Comparison of ENCODE assay signal across 8 cellular contexts in the genomic region with DNA sequence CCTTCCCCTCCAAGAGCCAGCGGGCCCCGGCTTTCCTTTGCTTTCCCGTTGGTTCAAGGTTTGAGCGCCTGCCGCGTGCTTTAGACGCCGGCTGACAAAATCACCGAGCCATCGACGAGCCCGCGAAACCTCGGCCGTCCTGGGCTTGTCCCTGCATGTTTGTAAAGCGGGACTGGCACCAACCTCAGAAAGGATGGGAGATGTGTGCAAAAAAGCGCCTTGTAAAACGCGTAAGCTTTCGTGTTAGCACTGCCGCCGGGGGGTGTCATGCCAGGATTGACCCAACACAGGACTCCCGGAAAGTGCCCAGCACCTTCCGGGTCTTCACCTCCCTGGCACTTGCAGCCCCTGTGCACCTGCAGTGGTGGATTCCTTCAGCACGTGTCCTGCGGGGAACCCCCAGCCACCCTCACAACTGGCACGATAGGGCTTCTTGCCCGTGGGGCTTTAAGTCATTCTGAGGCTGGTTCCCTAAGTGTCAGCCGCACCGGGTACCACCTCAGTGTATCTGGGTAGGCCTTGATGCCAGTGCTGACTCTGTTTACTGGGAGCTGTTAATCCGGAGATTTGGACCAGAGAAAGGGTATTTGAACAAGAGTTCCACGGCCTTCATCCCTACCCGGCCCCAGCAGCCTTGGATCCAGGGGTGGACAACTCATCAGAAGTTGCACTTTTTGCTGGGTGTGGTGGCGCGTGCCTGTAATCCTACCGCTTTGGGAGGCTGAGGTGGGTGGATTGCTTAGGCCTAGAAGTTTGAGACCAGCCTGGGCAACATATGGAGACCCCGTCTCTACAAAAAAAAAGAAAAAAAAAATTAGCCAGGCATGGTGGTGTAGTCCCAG. TPM values are rescaled to one million over a fixed set of nuclear protein-coding genes. Genes with fewer than 3 reads are reported as not detected.
DNase-seq lines count a peak whose midpoint lies in the region; ATAC-seq and TF ChIP-seq lines count a peak whose summit lies in the region.

No MANE protein-coding gene starts in this region.

- peak overlapping the region; percentile 95 for H3K27ac Mint-ChIP-seq in activated T-helper 2 cell treated with anti-CD3 and anti-CD28 coated beads, Interferon-gamma antibody, Interleukin-2, Interleukin-4, amounts not matched to agents 10 μg/mL and 5 μg/mL and 100 μg/mL, durations not matched to agents 14 hours and 24 hours and 36 hours

- H3K36me3 Mint-ChIP-seq in activated T-helper 2 cell treated with anti-CD3 and anti-CD28 coated beads, Interferon-gamma antibody, Interleukin-2, Interleukin-4, amounts not matched to agents 10 μg/mL and 5 μg/mL and 100 μg/mL, durations not matched to agents 14 hours and 24 hours and 36 hours (ENCODE audit: low read depth) = peaks cover 33% of the 10 kb centered on the region

- peak overlapping the region; percentile 77 for H3K4me3 ChIP-seq in MM.1S (ENCODE audit: low read length)

- no peaks in the 10 kb centered on the region for H3K9me2 ChIP-seq in MM.1S (replicated peaks; ENCODE audit: insufficient read depth, low read length)

- peaks cover 6% of the 10 kb centered on the region for H3F3A ChIP-seq in MM.1S (ENCODE audit: insufficient read depth, low read length)

- H3K9ac ChIP-seq in MM.1S (ENCODE audit: low read length) = peak overlapping the region; percentile 79

- peaks cover 20% of the 10 kb centered on the region for H3K4me1 Mint-ChIP-seq in activated T-helper 2 cell treated with anti-CD3 and anti-CD28 coated beads, Interferon-gamma antibody, Interleukin-2, Interleukin-4, amounts not matched to agents 10 μg/mL and 5 μg/mL and 100 μg/mL, durations not matched to agents 14 hours and 24 hours and 36 hours (ENCODE audit: low read depth)

- no peaks in the 10 kb centered on the region for H3K27me3 ChIP-seq in MM.1S (replicated peaks; ENCODE audit: insufficient read depth, low read length)

- H3K79me2 ChIP-seq in MM.1S (ENCODE audit: low read length) = peaks cover 69% of the 10 kb centered on the region

- peak overlapping the region; percentile 96 for H3K4me3 Mint-ChIP-seq in activated T-helper 2 cell treated with anti-CD3 and anti-CD28 coated beads, Interferon-gamma antibody, Interleukin-2, Interleukin-4, amounts not matched to agents 10 μg/mL and 5 μg/mL and 100 μg/mL, durations not matched to agents 14 hours and 24 hours and 36 hours (ENCODE audit: low read depth)

- H3K4me2 ChIP-seq in MM.1S (ENCODE audit: low read depth, low read length) = peak overlapping the region; percentile 84

- no peaks in the 10 kb centered on the region for H3K9me3 ChIP-seq in MM.1S (replicated peaks; ENCODE audit: insufficient read depth, low read length)

- ATAC-seq in GM21529 (IDR thresholded peaks at IDR 0.05; ENCODE audit: unreplicated experiment) (no peak), HG02973 (IDR thresholded peaks at IDR 0.05; ENCODE audit: unreplicated experiment) (no peak), GM21367 (IDR thresholded peaks at IDR 0.05; ENCODE audit: unreplicated experiment) (no peak)

- H3K27ac ChIP-seq in MM.1S (ENCODE audit: low read length) = peak overlapping the region; percentile 57

- H3K4me1 ChIP-seq in MM.1S (ENCODE audit: low read length) = peaks cover 6% of the 10 kb centered on the region

- DNase-seq in GM03348 (ENCODE audit: low spot score) = peak; percentile 60
- DNase-seq in MM.1S = peak; percentile 84
- peak; percentile 23 for DNase-seq in activated T-helper 2 cell treated with anti-CD3 and anti-CD28 coated beads, Interferon-gamma antibody, Interleukin-2, Interleukin-4, amounts not matched to agents 10 μg/mL and 5 μg/mL and 100 μg/mL, durations not matched to agents 14 hours and 24 hours and 36 hours (ENCODE audit: low spot score)
- peak; percentile 57 for DNase-seq in hepatic stellate cell (ENCODE audit: low spot score)
- DNase-seq in stimulated activated CD4-positive, alpha-beta T cell treated with anti-CD3 and anti-CD28 coated beads, Interleukin-12 subunit alpha, Interleukin-12 subunit beta, amount 100 ng/mL, for 4 hours = peak; percentile 44

- peak overlapping the region; percentile 45 for H2AFZ ChIP-seq in MM.1S (ENCODE audit: low read length)

- H3K9me3 Mint-ChIP-seq in activated T-helper 2 cell treated with anti-CD3 and anti-CD28 coated beads, Interferon-gamma antibody, Interleukin-2, Interleukin-4, amounts not matched to agents 10 μg/mL and 5 μg/mL and 100 μg/mL, durations not matched to agents 14 hours and 24 hours and 36 hours = no peaks in the 10 kb centered on the region

- TF ChIP-seq CTCF in MM.1S (IDR thresholded peaks at IDR 0.05; ENCODE audit: low read length) = no peak

- H3K27me3 Mint-ChIP-seq in activated T-helper 2 cell treated with anti-CD3 and anti-CD28 coated beads, Interferon-gamma antibody, Interleukin-2, Interleukin-4, amounts not matched to agents 10 μg/mL and 5 μg/mL and 100 μg/mL, durations not matched to agents 14 hours and 24 hours and 36 hours (ENCODE audit: low read depth) = no peaks in the 10 kb centered on the region

- H4K20me1 ChIP-seq in MM.1S (ENCODE audit: insufficient read depth, low read length) = no peaks in the 10 kb centered on the region

- intact Hi-C loops in activated T-helper 2 cell treated with anti-CD3 and anti-CD28 coated beads, Interferon-gamma antibody, Interleukin-2, Interleukin-4, amounts not matched to agents 10 μg/mL and 5 μg/mL and 100 μg/mL, durations not matched to agents 14 hours and 24 hours and 36 hours (cut with micrococcal nuclease) = loop anchor here (1.0 to 5.0 kb wide), 4 partner anchors 17 to 247 kb away; no protein-coding TSS in a partner anchor

- no peaks in the 10 kb centered on the region for H3K36me3 ChIP-seq in MM.1S (replicated peaks; ENCODE audit: insufficient read depth, low read length)

RNA-seq across cellular contexts. Expression of a gene that starts 0.8 kb away (rescaled TPM):
- total RNA-seq in activated T-helper 2 cell treated with anti-CD3 and anti-CD28 coated beads, Interferon-gamma antibody, Interleukin-2, Interleukin-4, amounts not matched to agents 10 μg/mL and 5 μg/mL and 100 μg/mL, durations not matched to agents 14 hours and 24 hours and 36 hours = 57.7 and 58.1 TPM in 2 replicates

RNA-seq across cellular contexts. Expression of a gene that starts 1.1 kb away (rescaled TPM):
- 33.4 and 39.1 TPM in 2 replicates for total RNA-seq in activated T-helper 2 cell treated with anti-CD3 and anti-CD28 coated beads, Interferon-gamma antibody, Interleukin-2, Interleukin-4, amounts not matched to agents 10 μg/mL and 5 μg/mL and 100 μg/mL, durations not matched to agents 14 hours and 24 hours and 36 hours

RNA-seq across cellular contexts. Expression of a gene that starts 17.2 kb away (rescaled TPM):
- total RNA-seq in activated T-helper 2 cell treated with anti-CD3 and anti-CD28 coated beads, Interferon-gamma antibody, Interleukin-2, Interleukin-4, amounts not matched to agents 10 μg/mL and 5 μg/mL and 100 μg/mL, durations not matched to agents 14 hours and 24 hours and 36 hours = 14.0 and 14.8 TPM in 2 replicates

RNA-seq across cellular contexts. Expression of a gene that starts 55.2 kb away (rescaled TPM):
- total RNA-seq in activated T-helper 2 cell treated with anti-CD3 and anti-CD28 coated beads, Interferon-gamma antibody, Interleukin-2, Interleukin-4, amounts not matched to agents 10 μg/mL and 5 μg/mL and 100 μg/mL, durations not matched to agents 14 hours and 24 hours and 36 hours = 102 and 116 TPM in 2 replicates

Comparison
In these comparisons a context has a peak if more than half of its experiments do, and no peak if none do; other contexts are left out.
1. DNase-seq: peak in every context shown above with its lines; median percentile 84 in MM.1S; 60 in GM03348; 57 in hepatic stellate cell; 44 in stimulated activated CD4-positive, alpha-beta T cell treated with anti-CD3 and anti-CD28 coated beads, Interleukin-12 subunit alpha, Interleukin-12 subunit beta, amount 100 ng/mL, for 4 hours; 23 in activated T-helper 2 cell treated with anti-CD3 and anti-CD28 coated beads, Interferon-gamma antibody, Interleukin-2, Interleukin-4, amounts not matched to agents 10 μg/mL and 5 μg/mL and 100 μg/mL, durations not matched to agents 14 hours and 24 hours and 36 hours.